In the genomic region with DNA sequence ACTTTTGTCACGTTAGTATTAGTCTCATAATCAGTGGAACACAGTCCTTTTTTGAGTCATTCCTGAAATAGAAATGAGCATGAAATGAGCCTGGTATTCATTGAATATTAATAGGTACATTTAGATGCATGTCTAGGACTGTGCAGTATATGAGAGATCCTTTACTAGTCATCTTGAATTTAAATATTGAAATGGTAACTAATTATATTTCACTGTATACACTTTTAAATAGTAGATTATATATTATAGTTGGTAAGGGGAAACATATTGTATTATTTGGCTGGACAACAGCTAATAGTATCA, we compare ENCODE assay signal across 20 cellular contexts. TPM values are rescaled to one million over a fixed set of nuclear protein-coding genes. Genes with fewer than 3 reads are reported as not detected.
A peak's percentile ranks its signal among the peaks of the same experiment; 100 is the strongest.
DNase-seq lines count a peak whose midpoint lies in the region; ATAC-seq and TF ChIP-seq lines count a peak whose summit lies in the region.
"Had no signal": no experiment of that assay in that cellular context is flagged by ENCODE, and none has a peak within 500 bp of the region (broad histone marks: within the 10 kb centered on the region; RNA-seq: fewer than 3 reads in every experiment).

No MANE protein-coding gene starts in this region.

- H3K9me3 Mint-ChIP-seq in activated T-helper 1 cell treated with anti-CD3 and anti-CD28 coated beads, Interleukin-12 subunit alpha, Interleukin-12 subunit beta, Interleukin-2, Interleukin-4 antibody, amounts not matched to agents 30 ng/mL and 10 ng/mL and 1 ng/mL, durations not matched to agents 14 hours and 24 hours and 36 hours: no peaks in the 10 kb centered on the region
- H3K9me3 Mint-ChIP-seq: CD8-positive, alpha-beta T cell; GM23338; H9 had no signal

- H2AFZ ChIP-seq in smooth muscle cell (ENCODE audit: low read depth): no peak overlapping the region

- H3K36me3 ChIP-seq in smooth muscle cell (ENCODE audit: low read depth): no peaks in the 10 kb centered on the region

- H3K79me2 ChIP-seq in smooth muscle cell (ENCODE audit: low read depth): no peaks in the 10 kb centered on the region

- H4K20me1 ChIP-seq in smooth muscle cell (ENCODE audit: low read depth): no peaks in the 10 kb centered on the region

- H3K4me2 ChIP-seq in smooth muscle cell: peak overlapping the region; percentile 77
- H3K4me2 ChIP-seq: GM23338 had no signal

- no peaks in the 10 kb centered on the region for H3K36me3 Mint-ChIP-seq in activated T-helper 1 cell treated with anti-CD3 and anti-CD28 coated beads, Interleukin-12 subunit alpha, Interleukin-12 subunit beta, Interleukin-2, Interleukin-4 antibody, amounts not matched to agents 30 ng/mL and 10 ng/mL and 1 ng/mL, durations not matched to agents 14 hours and 24 hours and 36 hours (ENCODE audit: low read depth)
- H3K36me3 Mint-ChIP-seq: CD4-positive, CD25-positive, alpha-beta regulatory T cell; CD8-positive, alpha-beta T cell had no signal

- ATAC-seq in GM18508 (IDR thresholded peaks at IDR 0.05; ENCODE audit: insufficient read depth, unreplicated experiment) (peak; percentile 49), GM19452 (IDR thresholded peaks at IDR 0.05; ENCODE audit: unreplicated experiment) (peak; percentile 58), HG02973 (IDR thresholded peaks at IDR 0.05; ENCODE audit: unreplicated experiment) (peak; percentile 61)
- ATAC-seq: A549; CD8-positive, alpha-beta T cell; GM23338; HCT116 had no signal

- H3K4me1 Mint-ChIP-seq in activated T-helper 1 cell treated with anti-CD3 and anti-CD28 coated beads, Interleukin-12 subunit alpha, Interleukin-12 subunit beta, Interleukin-2, Interleukin-4 antibody, amounts not matched to agents 30 ng/mL and 10 ng/mL and 1 ng/mL, durations not matched to agents 14 hours and 24 hours and 36 hours (ENCODE audit: low read depth): no peaks in the 10 kb centered on the region
- H3K4me1 Mint-ChIP-seq: CD4-positive, CD25-positive, alpha-beta regulatory T cell had no signal

- intact Hi-C loops in activated T-helper 1 cell treated with anti-CD3 and anti-CD28 coated beads, Interleukin-12 subunit alpha, Interleukin-12 subunit beta, Interleukin-2, Interleukin-4 antibody, amounts not matched to agents 30 ng/mL and 10 ng/mL and 1 ng/mL, durations not matched to agents 14 hours and 24 hours and 36 hours (cut with micrococcal nuclease): no loop called here

- WGBS in smooth muscle cell (ENCODE audit: low lambda C conversion rate): 38% methylated on average over 1 of the region's 1 CpG

- H3K9me3 ChIP-seq in smooth muscle cell (replicated peaks; ENCODE audit: low read depth): no peaks in the 10 kb centered on the region
- H3K9me3 ChIP-seq: Caco-2 had no signal

- DNase-seq in smooth muscle cell (lab: John Stamatoyannopoulos, UW; ENCODE audit: unreplicated experiment) (no peak), occipital lobe (lab: John Stamatoyannopoulos, UW) (no peak)
- DNase-seq in activated T-helper 1 cell treated with anti-CD3 and anti-CD28 coated beads, Interleukin-12 subunit alpha, Interleukin-12 subunit beta, Interleukin-2, Interleukin-4 antibody, amounts not matched to agents 30 ng/mL and 10 ng/mL and 1 ng/mL, durations not matched to agents 14 hours and 24 hours and 36 hours (ENCODE audit: low spot score): no peak
- no peak for DNase-seq in stimulated activated CD4-positive, alpha-beta T cell treated with anti-CD3 and anti-CD28 coated beads, Interleukin-2, amount 100 ng/mL, for 48 hours
- no peak for DNase-seq in activated naive CD4-positive, alpha-beta T cell (lab: John Stamatoyannopoulos, UW)
- DNase-seq: 8988T; C1 segment of cervical spinal cord; Caco-2; CD4-positive, CD25-positive, alpha-beta regulatory T cell; CD8-positive, alpha-beta T cell; DMS153; DND-41; H9 had no signal

- H3K27me3 Mint-ChIP-seq in activated T-helper 1 cell treated with anti-CD3 and anti-CD28 coated beads, Interleukin-12 subunit alpha, Interleukin-12 subunit beta, Interleukin-2, Interleukin-4 antibody, amounts not matched to agents 30 ng/mL and 10 ng/mL and 1 ng/mL, durations not matched to agents 14 hours and 24 hours and 36 hours (ENCODE audit: insufficient read depth): peaks cover 7% of the 10 kb centered on the region
- H3K27me3 Mint-ChIP-seq: CD4-positive, CD25-positive, alpha-beta regulatory T cell had no signal

- peaks cover 11% of the 10 kb centered on the region for H3F3A ChIP-seq in smooth muscle cell (ENCODE audit: low read depth)

- TF ChIP-seq CTCF in smooth muscle cell (IDR thresholded peaks at IDR 0.05; ENCODE audit: borderline replicate concordance, insufficient read depth, poor library complexity, severe bottlenecking): no peak

- no peak overlapping the region for H3K9ac ChIP-seq in smooth muscle cell (ENCODE audit: low read depth)

- H3K27me3 ChIP-seq in smooth muscle cell (ENCODE audit: low read depth): no peaks in the 10 kb centered on the region

- H3K27ac ChIP-seq in smooth muscle cell (ENCODE audit: low read depth): peak overlapping the region; percentile 90

- no peak overlapping the region for H3K4me3 ChIP-seq in smooth muscle cell
- H3K4me3 ChIP-seq: A549, GM23338 had no signal

- no peak overlapping the region for H3K27ac Mint-ChIP-seq in activated T-helper 1 cell treated with anti-CD3 and anti-CD28 coated beads, Interleukin-12 subunit alpha, Interleukin-12 subunit beta, Interleukin-2, Interleukin-4 antibody, amounts not matched to agents 30 ng/mL and 10 ng/mL and 1 ng/mL, durations not matched to agents 14 hours and 24 hours and 36 hours
- H3K27ac Mint-ChIP-seq: CD4-positive, CD25-positive, alpha-beta regulatory T cell; CD8-positive, alpha-beta T cell; GM23338; H9 had no signal

- H3K4me1 ChIP-seq in smooth muscle cell (ENCODE audit: low read depth): peaks cover 55% of the 10 kb centered on the region
- H3K4me1 ChIP-seq: Caco-2 had no signal

- no peak overlapping the region for H3K4me3 Mint-ChIP-seq in activated T-helper 1 cell treated with anti-CD3 and anti-CD28 coated beads, Interleukin-12 subunit alpha, Interleukin-12 subunit beta, Interleukin-2, Interleukin-4 antibody, amounts not matched to agents 30 ng/mL and 10 ng/mL and 1 ng/mL, durations not matched to agents 14 hours and 24 hours and 36 hours
- H3K4me3 Mint-ChIP-seq: CD4-positive, CD25-positive, alpha-beta regulatory T cell; CD8-positive, alpha-beta T cell; GM23338; H9 had no signal

RNA-seq across cellular contexts. Expression of a gene that starts 59.4 kb away (rescaled TPM):
- total RNA-seq in smooth muscle cell (21.7 and 28.8 TPM in 2 replicates), occipital lobe (44.1 TPM)
- polyA plus RNA-seq in smooth muscle cell: 70.1 and 74.5 TPM in 2 replicates
- not detected in 2 replicates for total RNA-seq in activated T-helper 1 cell treated with anti-CD3 and anti-CD28 coated beads, Interleukin-12 subunit alpha, Interleukin-12 subunit beta, Interleukin-2, Interleukin-4 antibody, amounts not matched to agents 30 ng/mL and 10 ng/mL and 1 ng/mL, durations not matched to agents 14 hours and 24 hours and 36 hours
- total RNA-seq: CD4-positive, CD25-positive, alpha-beta regulatory T cell; CD8-positive, alpha-beta T cell; GM23338; H9 had no signal
- polyA plus RNA-seq: BJ; CD4-positive, CD25-positive, alpha-beta regulatory T cell; GM23338 had no signal

Comparison
In these comparisons a context has a peak if more than half of its experiments do, and no peak if none do; other contexts are left out.
1. RNA of a gene that starts 59.4 kb away (total RNA-seq): 44.1 TPM in occipital lobe (single experiment) and 21.7 to 28.8 TPM in smooth muscle cell; not detected in activated T-helper 1 cell treated with anti-CD3 and anti-CD28 coated beads, Interleukin-12 subunit alpha, Interleukin-12 subunit beta, Interleukin-2, Interleukin-4 antibody, amounts not matched to agents 30 ng/mL and 10 ng/mL and 1 ng/mL, durations not matched to agents 14 hours and 24 hours and 36 hours; every median in the first group is over 10 times any median in the second.
2. Peak in every context shown above with its lines, with median percentiles within 50 percentile points of each other: ATAC-seq.